Comparison of ENCODE assay signal across 1 cellular context in genomic region chr22:37627545-37627944, GRCh38.
TF ChIP-seq lines count a peak whose summit lies in the region.

No MANE protein-coding gene starts in this region.

TF ChIP-seq in GM23338, 12 proteins besides CTCF, POLR2A, EP300 and RAD21 (continued from another document):
- TF ChIP-seq REST (IDR thresholded peaks at IDR 0.05; ENCODE audit: unreplicated experiment), result no peak
- no peak for TF ChIP-seq EZH2phosphoT487 (IDR thresholded peaks at IDR 0.05; ENCODE audit: unreplicated experiment)
- TF ChIP-seq JUNB (IDR thresholded peaks at IDR 0.05; ENCODE audit: unreplicated experiment), result no peak
- no peak for TF ChIP-seq STAT1 (IDR thresholded peaks at IDR 0.05; ENCODE audit: unreplicated experiment)
- no peak for TF ChIP-seq NANOG (IDR thresholded peaks at IDR 0.05; ENCODE audit: borderline replicate concordance)
- TF ChIP-seq ZNF114 (CRISPR knock-in tag; IDR thresholded peaks at IDR 0.05), result no peak
- no peak for TF ChIP-seq ZNF462 (CRISPR knock-in tag; IDR thresholded peaks at IDR 0.05)
- TF ChIP-seq POLR2AphosphoS5 (IDR thresholded peaks at IDR 0.05; ENCODE audit: low read depth), result no peak
- no peak for TF ChIP-seq CREB1 (CRISPR knock-in tag; IDR thresholded peaks at IDR 0.05; ENCODE audit: low read depth)
TF ChIP-seq in GM23338: peak in this region for 0.
